1 cellular context compared by ENCODE assay signal in genomic region chr7:80614911-80615310, GRCh38.
TF ChIP-seq lines count a peak whose summit lies in the region.

No MANE protein-coding gene starts in this region.

TF ChIP-seq in IMR-90, 13 proteins besides CTCF, POLR2A, EP300 and RAD21 (continued from another document):
- TF ChIP-seq ELK1 (IDR thresholded peaks at IDR 0.05; ENCODE audit: borderline replicate concordance, low read depth, low read length), result no peak
- TF ChIP-seq SMC3 (IDR thresholded peaks at IDR 0.05; ENCODE audit: low read depth, low read length), result no peak
- no peak for TF ChIP-seq NFE2L2 (IDR thresholded peaks at IDR 0.05; ENCODE audit: low read depth, low read length)
- no peak for TF ChIP-seq RCOR1 (IDR thresholded peaks at IDR 0.05; ENCODE audit: insufficient replicate concordance, low read length)
- TF ChIP-seq MAFK (IDR thresholded peaks at IDR 0.05; ENCODE audit: low read depth, low read length), result no peak
- no peak for TF ChIP-seq MXI1 (IDR thresholded peaks at IDR 0.05; ENCODE audit: borderline replicate concordance, low read depth, low read length)
- TF ChIP-seq USF2 (IDR thresholded peaks at IDR 0.05; ENCODE audit: low read depth, low read length), result no peak
- TF ChIP-seq RFX5 (IDR thresholded peaks at IDR 0.05; ENCODE audit: low read depth, low read length), result no peak
TF ChIP-seq in IMR-90: peak in this region for 0.
